Comparison of ENCODE assay signal across 19 cellular contexts in the genomic region with DNA sequence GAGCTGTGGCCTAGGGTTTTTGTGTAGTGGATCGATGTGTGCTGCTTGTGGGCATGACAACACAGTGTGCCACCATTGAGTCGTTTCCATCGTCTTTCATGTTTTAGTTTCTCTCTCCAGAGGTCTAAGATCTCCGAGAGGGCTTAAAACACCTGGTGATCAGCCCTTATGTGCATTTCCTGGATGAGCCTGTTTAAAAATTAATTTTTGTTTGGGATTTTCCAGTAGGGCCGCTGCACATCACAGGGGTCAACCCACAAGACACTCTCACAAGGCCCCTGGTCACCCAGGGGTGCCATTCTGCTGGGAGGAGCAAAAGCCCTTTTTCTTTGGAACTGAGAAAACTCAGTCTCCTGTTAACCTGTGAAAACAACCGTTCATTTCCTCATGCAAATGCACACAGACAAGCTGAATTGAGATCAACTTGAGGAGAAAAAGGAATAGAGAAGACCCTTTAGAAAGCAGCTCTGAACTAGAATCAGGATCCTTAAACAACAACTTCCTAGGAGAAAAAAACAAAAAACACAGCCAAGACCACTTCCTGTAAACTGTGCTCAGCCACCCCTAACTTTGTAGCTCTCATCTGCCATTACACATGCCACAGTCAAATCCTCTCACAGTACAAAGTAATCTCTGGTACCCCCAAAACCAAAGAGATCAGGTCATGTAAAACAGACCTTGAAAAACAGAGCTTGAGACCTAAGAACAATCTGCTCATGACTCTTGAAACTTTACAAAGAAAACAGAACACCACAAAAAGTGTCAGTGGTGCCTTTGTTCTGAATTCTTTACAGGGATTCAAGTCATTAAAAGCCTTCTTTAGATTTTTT. TPM values are rescaled to one million over a fixed set of nuclear protein-coding genes. Genes with fewer than 3 reads are reported as not detected.
A peak's percentile ranks its signal among the peaks of the same experiment; 100 is the strongest.
DNase-seq lines count a peak whose midpoint lies in the region; ATAC-seq and TF ChIP-seq lines count a peak whose summit lies in the region.
"Had no signal": no experiment of that assay in that cellular context is flagged by ENCODE, and none has a peak within 500 bp of the region (broad histone marks: within the 10 kb centered on the region; RNA-seq: fewer than 3 reads in every experiment).

No MANE protein-coding gene starts in this region.

- H3K4me3 ChIP-seq in smooth muscle cell, result no peak overlapping the region
- H3K4me3 ChIP-seq: heart right ventricle had no signal

- H3K27ac ChIP-seq in smooth muscle cell (ENCODE audit: low read depth), result no peak overlapping the region
- H3K27ac ChIP-seq: heart right ventricle had no signal

- H2AFZ ChIP-seq in smooth muscle cell (ENCODE audit: low read depth), result no peak overlapping the region

- H3K36me3 ChIP-seq in smooth muscle cell (ENCODE audit: low read depth), result no peaks in the 10 kb centered on the region
- H3K36me3 ChIP-seq: heart right ventricle had no signal

- H3K4me1 Mint-ChIP-seq in activated T-helper 1 cell treated with anti-CD3 and anti-CD28 coated beads, Interleukin-12 subunit alpha, Interleukin-12 subunit beta, Interleukin-2, Interleukin-4 antibody, amounts not matched to agents 30 ng/mL and 10 ng/mL and 1 ng/mL, durations not matched to agents 14 hours and 24 hours and 36 hours (ENCODE audit: low read depth), result peaks cover 11% of the 10 kb centered on the region
- peaks cover 14% of the 10 kb centered on the region for H3K4me1 Mint-ChIP-seq in stimulated activated memory B cell treated with anti-CD40 and anti-IgM and Interleukin-4, amounts not matched to agents 10 μg/mL and 1 μg/mL and 100 μg/mL, for 72 hours
- H3K4me1 Mint-ChIP-seq: mesothelial cell of epicardium had no signal

- H3K27ac Mint-ChIP-seq in activated T-helper 1 cell treated with anti-CD3 and anti-CD28 coated beads, Interleukin-12 subunit alpha, Interleukin-12 subunit beta, Interleukin-2, Interleukin-4 antibody, amounts not matched to agents 30 ng/mL and 10 ng/mL and 1 ng/mL, durations not matched to agents 14 hours and 24 hours and 36 hours, result peak overlapping the region; percentile 56
- peak overlapping the region; percentile 77 for H3K27ac Mint-ChIP-seq in stimulated activated memory B cell treated with anti-CD40 and anti-IgM and Interleukin-4, amounts not matched to agents 10 μg/mL and 1 μg/mL and 100 μg/mL, for 72 hours
- H3K27ac Mint-ChIP-seq: mesothelial cell of epicardium had no signal

- no peaks in the 10 kb centered on the region for H3K36me3 Mint-ChIP-seq in activated T-helper 1 cell treated with anti-CD3 and anti-CD28 coated beads, Interleukin-12 subunit alpha, Interleukin-12 subunit beta, Interleukin-2, Interleukin-4 antibody, amounts not matched to agents 30 ng/mL and 10 ng/mL and 1 ng/mL, durations not matched to agents 14 hours and 24 hours and 36 hours (ENCODE audit: low read depth)
- no peaks in the 10 kb centered on the region for H3K36me3 Mint-ChIP-seq in stimulated activated memory B cell treated with anti-CD40 and anti-IgM and Interleukin-4, amounts not matched to agents 10 μg/mL and 1 μg/mL and 100 μg/mL, for 72 hours

- peak; percentile 58 for ATAC-seq in HG03097 (IDR thresholded peaks at IDR 0.05; ENCODE audit: low FRiP score, unreplicated experiment)
- peak; percentile 62 for ATAC-seq in stimulated activated memory B cell treated with anti-CD40 and anti-IgM and Interleukin-4, amounts not matched to agents 10 μg/mL and 1 μg/mL and 100 μg/mL, for 72 hours
- ATAC-seq in HG02763 (IDR thresholded peaks at IDR 0.05; ENCODE audit: unreplicated experiment), result no peak
- ATAC-seq: heart right ventricle had no signal

- H3K4me3 Mint-ChIP-seq in activated T-helper 1 cell treated with anti-CD3 and anti-CD28 coated beads, Interleukin-12 subunit alpha, Interleukin-12 subunit beta, Interleukin-2, Interleukin-4 antibody, amounts not matched to agents 30 ng/mL and 10 ng/mL and 1 ng/mL, durations not matched to agents 14 hours and 24 hours and 36 hours, result no peak overlapping the region
- no peak overlapping the region for H3K4me3 Mint-ChIP-seq in stimulated activated memory B cell treated with anti-CD40 and anti-IgM and Interleukin-4, amounts not matched to agents 10 μg/mL and 1 μg/mL and 100 μg/mL, for 72 hours
- H3K4me3 Mint-ChIP-seq: mesothelial cell of epicardium had no signal

- no peaks in the 10 kb centered on the region for H3F3A ChIP-seq in smooth muscle cell (ENCODE audit: low read depth)

- H3K9ac ChIP-seq in smooth muscle cell (ENCODE audit: low read depth), result no peak overlapping the region

- H3K9me3 ChIP-seq in smooth muscle cell (replicated peaks; ENCODE audit: low read depth), result peaks cover 17% of the 10 kb centered on the region

- no peaks in the 10 kb centered on the region for H3K27me3 Mint-ChIP-seq in activated T-helper 1 cell treated with anti-CD3 and anti-CD28 coated beads, Interleukin-12 subunit alpha, Interleukin-12 subunit beta, Interleukin-2, Interleukin-4 antibody, amounts not matched to agents 30 ng/mL and 10 ng/mL and 1 ng/mL, durations not matched to agents 14 hours and 24 hours and 36 hours (ENCODE audit: insufficient read depth)
- no peaks in the 10 kb centered on the region for H3K27me3 Mint-ChIP-seq in stimulated activated memory B cell treated with anti-CD40 and anti-IgM and Interleukin-4, amounts not matched to agents 10 μg/mL and 1 μg/mL and 100 μg/mL, for 72 hours

- 88% methylated on average over 6 of the region's 6 CpGs for WGBS in smooth muscle cell (ENCODE audit: low lambda C conversion rate)

- DNase-seq in activated CD8-positive, alpha-beta memory T cell treated with anti-CD3 and anti-CD28 coated beads for 24 hours, result peak; percentile 60
- no peak for DNase-seq in activated CD8-positive, alpha-beta memory T cell treated with anti-CD3 and anti-CD28 coated beads, Interleukin-2, amount 50 U/mL, for 4 hours
- DNase-seq in activated T-helper 1 cell treated with anti-CD3 and anti-CD28 coated beads, Interleukin-12 subunit alpha, Interleukin-12 subunit beta, Interleukin-2, Interleukin-4 antibody, amounts not matched to agents 30 ng/mL and 10 ng/mL and 1 ng/mL, durations not matched to agents 14 hours and 24 hours and 36 hours (ENCODE audit: low spot score), result no peak
- DNase-seq in smooth muscle cell (lab: John Stamatoyannopoulos, UW; ENCODE audit: unreplicated experiment) (no peak), NCI-H187 treated with DMSO at 0.1 percent for 48 hours (lab: John Stamatoyannopoulos, UW) (no peak)
- DNase-seq: activated CD4-positive, alpha-beta T cell treated with anti-CD3 and anti-CD28 coated beads, Interleukin-2, amount 50 U/mL, for 4 hours; COR-L47; heart right ventricle; islet precursor cell; Kasumi-1; NCI-H1417 treated with DMSO at 0.1 percent for 48 hours; occipital lobe; SHP77; stimulated activated CD4-positive, alpha-beta T cell treated with anti-CD3 and anti-CD28 coated beads, Interleukin-4, amount 100 ng/mL, for 4 hours; T-helper 9 cell had no signal

- no peaks in the 10 kb centered on the region for H3K27me3 ChIP-seq in smooth muscle cell (ENCODE audit: low read depth)
- H3K27me3 ChIP-seq: heart right ventricle had no signal

- H4K20me1 ChIP-seq in smooth muscle cell (ENCODE audit: low read depth), result no peaks in the 10 kb centered on the region

- intact Hi-C loops in activated T-helper 1 cell treated with anti-CD3 and anti-CD28 coated beads, Interleukin-12 subunit alpha, Interleukin-12 subunit beta, Interleukin-2, Interleukin-4 antibody, amounts not matched to agents 30 ng/mL and 10 ng/mL and 1 ng/mL, durations not matched to agents 14 hours and 24 hours and 36 hours (cut with micrococcal nuclease), result no loop called here

- TF ChIP-seq CTCF in smooth muscle cell (IDR thresholded peaks at IDR 0.05; ENCODE audit: borderline replicate concordance, insufficient read depth, poor library complexity, severe bottlenecking), result no peak

- H3K79me2 ChIP-seq in smooth muscle cell (ENCODE audit: low read depth), result no peaks in the 10 kb centered on the region

- no peaks in the 10 kb centered on the region for H3K4me1 ChIP-seq in smooth muscle cell (ENCODE audit: low read depth)
- H3K4me1 ChIP-seq: heart right ventricle had no signal

- peaks cover 25% of the 10 kb centered on the region for H3K9me3 Mint-ChIP-seq in activated T-helper 1 cell treated with anti-CD3 and anti-CD28 coated beads, Interleukin-12 subunit alpha, Interleukin-12 subunit beta, Interleukin-2, Interleukin-4 antibody, amounts not matched to agents 30 ng/mL and 10 ng/mL and 1 ng/mL, durations not matched to agents 14 hours and 24 hours and 36 hours
- H3K9me3 Mint-ChIP-seq in stimulated activated memory B cell treated with anti-CD40 and anti-IgM and Interleukin-4, amounts not matched to agents 10 μg/mL and 1 μg/mL and 100 μg/mL, for 72 hours, result no peaks in the 10 kb centered on the region

- H3K4me2 ChIP-seq in smooth muscle cell, result no peak overlapping the region

RNA-seq across cellular contexts. Expression of a gene that starts 8.3 kb away (rescaled TPM):
- 17.5 and 20.2 TPM in 2 replicates for total RNA-seq in activated T-helper 1 cell treated with anti-CD3 and anti-CD28 coated beads, Interleukin-12 subunit alpha, Interleukin-12 subunit beta, Interleukin-2, Interleukin-4 antibody, amounts not matched to agents 30 ng/mL and 10 ng/mL and 1 ng/mL, durations not matched to agents 14 hours and 24 hours and 36 hours
- total RNA-seq in smooth muscle cell, result 4.7 and 9.8 TPM in 2 replicates
- 6.5 and 7.2 TPM in 2 replicates for polyA plus RNA-seq in smooth muscle cell

RNA-seq across cellular contexts. Expression of a gene that starts 39.4 kb away (rescaled TPM):
- 31.9 and 33.4 TPM in 2 replicates for total RNA-seq in activated T-helper 1 cell treated with anti-CD3 and anti-CD28 coated beads, Interleukin-12 subunit alpha, Interleukin-12 subunit beta, Interleukin-2, Interleukin-4 antibody, amounts not matched to agents 30 ng/mL and 10 ng/mL and 1 ng/mL, durations not matched to agents 14 hours and 24 hours and 36 hours
- total RNA-seq in smooth muscle cell, result 21.8 TPM in 2 replicates
- polyA plus RNA-seq in smooth muscle cell, result 4.6 and 6.9 TPM in 2 replicates
